In the genomic region with DNA sequence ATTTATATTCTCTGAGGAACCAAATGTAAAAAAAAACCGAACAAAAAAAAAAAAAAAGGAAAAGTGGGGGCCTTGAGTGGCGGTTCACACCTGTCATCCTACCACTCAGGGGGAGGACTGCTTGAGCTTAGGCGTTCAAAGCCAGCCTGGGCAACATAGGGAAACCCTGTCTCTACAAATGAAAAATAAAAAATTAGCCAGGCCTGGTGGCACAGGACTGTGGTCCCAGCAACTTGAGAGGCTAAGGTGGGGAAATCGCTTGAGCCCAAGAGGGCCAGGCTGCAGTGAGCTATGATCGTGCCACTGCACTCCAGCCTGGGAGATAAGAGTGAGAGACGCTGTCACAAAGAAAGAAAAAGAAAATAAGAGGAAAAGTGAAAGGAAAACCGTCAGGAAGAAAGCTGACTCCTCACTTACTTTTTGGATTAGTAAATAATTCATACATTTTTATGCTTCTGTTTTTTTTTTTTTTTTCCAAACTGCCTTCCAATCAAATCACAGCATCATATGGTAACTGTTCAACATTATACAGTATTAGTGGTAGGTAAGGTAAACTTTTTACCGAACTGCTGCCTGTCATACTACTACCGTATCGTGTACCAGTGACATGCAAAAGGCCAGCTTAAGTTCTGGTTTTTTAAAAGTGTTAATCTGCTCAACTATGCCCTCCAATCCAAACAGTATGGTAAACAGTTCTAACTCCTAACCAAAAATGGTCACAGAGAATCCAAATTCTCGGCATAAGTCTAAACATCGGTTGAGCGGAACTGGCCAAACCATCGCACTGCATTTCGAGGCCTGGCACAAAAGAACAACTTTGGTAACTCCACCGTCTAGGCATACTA, we compare ENCODE assay signal across 8 cellular contexts. TPM values are rescaled to one million over a fixed set of nuclear protein-coding genes. Genes with fewer than 3 reads are reported as not detected.
DNase-seq lines count a peak whose midpoint lies in the region; TF ChIP-seq lines count a peak whose summit lies in the region.

No MANE protein-coding gene starts in this region.

- H3K36me3 Mint-ChIP-seq in H9 (ENCODE audit: insufficient read depth in 1 of 3, low read depth in 3 of 3): peaks cover 13 to 28% (median 24%) of the 10 kb centered on the region in 3 experiments; a peak in 6 of 7 replicates

- no peak overlapping the region for H3K56ac ChIP-seq in H9 (ENCODE audit: insufficient read length, low read depth, low read length)

- peak overlapping the region; percentile 86 for H3K4me2 ChIP-seq in H9 (ENCODE audit: insufficient read depth, insufficient read length, low read length)
- peak overlapping the region; percentile 98 for H3K4me2 ChIP-seq in smooth muscle cell

- H2AFZ ChIP-seq in H9 (ENCODE audit: low read length) (no peak overlapping the region), smooth muscle cell (ENCODE audit: low read depth) (peak overlapping the region; percentile 56)

- H4K8ac ChIP-seq in H9 (replicated peaks; ENCODE audit: insufficient read length, low read depth, low read length): no peak overlapping the region

- H3K4me1 Mint-ChIP-seq in H9: peaks cover 14 to 16% of the 10 kb centered on the region in 2 experiments

- no peaks in the 10 kb centered on the region for H3F3A ChIP-seq in smooth muscle cell (ENCODE audit: low read depth)

- H3K4me3 ChIP-seq in adrenal gland: peak overlapping the region in 3 of 4 donors; percentile 46 to 95 (median 89)
- peak overlapping the region; percentile 89 for H3K4me3 ChIP-seq in iPS-15b (ENCODE audit: low read depth, low read length)
- peak overlapping the region; percentile 78 for H3K4me3 ChIP-seq in smooth muscle cell

- peaks cover 5% of the 10 kb centered on the region; the same call in 1 of the 2 replicates for H3K79me2 ChIP-seq in H9 (ENCODE audit: insufficient read depth, low read length)
- H3K79me2 ChIP-seq in smooth muscle cell (ENCODE audit: low read depth): peaks cover 53% of the 10 kb centered on the region

- H3K36me3 ChIP-seq in adrenal gland (replicated peaks in 1 of 2) (peaks cover 0 to 27% of the 10 kb centered on the region in 2 donors), iPS-15b (ENCODE audit: control insufficient read depth, insufficient read depth, low read length) (peaks cover 8% of the 10 kb centered on the region), smooth muscle cell (ENCODE audit: low read depth) (peaks cover 16% of the 10 kb centered on the region)

- H3K27ac ChIP-seq in H9 (ENCODE audit: insufficient read length, low read depth, low read length) (no peak overlapping the region), adrenal gland (peak overlapping the region; percentile 78 to 98 (median 93)), smooth muscle cell (ENCODE audit: low read depth) (peak overlapping the region; percentile 87)

- TF ChIP-seq POLR2A in adrenal gland (IDR thresholded peaks at IDR 0.05): no peak

- H3K9me3 ChIP-seq in H9 (ENCODE audit: control insufficient read depth, low read depth, low read length): no peaks in the 10 kb centered on the region
- no peaks in the 10 kb centered on the region for H3K9me3 ChIP-seq in adrenal gland (replicated peaks in 1 of 3)
- H3K9me3 ChIP-seq in iPS-15b (ENCODE audit: control insufficient read depth, insufficient read depth, low read length): no peaks in the 10 kb centered on the region
- no peaks in the 10 kb centered on the region for H3K9me3 ChIP-seq in smooth muscle cell (replicated peaks; ENCODE audit: low read depth)

- no peaks in the 10 kb centered on the region for H4K20me1 ChIP-seq in H9 (ENCODE audit: control insufficient read depth, insufficient read depth, insufficient read length)
- peaks cover 41% of the 10 kb centered on the region for H4K20me1 ChIP-seq in smooth muscle cell (ENCODE audit: low read depth)

- peaks cover 10% of the 10 kb centered on the region for H3K23me2 ChIP-seq in H9 (ENCODE audit: insufficient read length, low read depth, low read length, poor library complexity, severe bottlenecking)

- no peak overlapping the region for H3K4ac ChIP-seq in H9 (ENCODE audit: low read depth, low read length)

- no peak overlapping the region for H2BK12ac ChIP-seq in H9 (ENCODE audit: insufficient read length, low read depth, low read length)

- H3T11ph ChIP-seq in H9 (ENCODE audit: low read length): no peak overlapping the region

- H2BK20ac ChIP-seq in H9 (ENCODE audit: low read depth, low read length, poor library complexity, severe bottlenecking): no peak overlapping the region

- no peaks in the 10 kb centered on the region for H3K27me3 Mint-ChIP-seq in H9 (ENCODE audit: low read depth)

- 0 out of 2 replicates have a peak overlapping the region, but pooled peaks have one; percentile 83 for H3K14ac ChIP-seq in H9 (ENCODE audit: insufficient read depth, low read length)

- no peak overlapping the region for H4K5ac ChIP-seq in H9 (ENCODE audit: insufficient read length, low read depth, low read length)

- H2BK5ac ChIP-seq in H9 (ENCODE audit: insufficient read length, low read length): no peak overlapping the region

- no peak overlapping the region for H3K18ac ChIP-seq in H9 (ENCODE audit: insufficient read length, low read depth, low read length)

- H3K27ac Mint-ChIP-seq in H9: peak overlapping the region; percentile 70 to 89 (median 84); a peak in 5 of 7 replicates

- no peak overlapping the region for H2BK15ac ChIP-seq in H9 (ENCODE audit: low read depth, low read length)

- H3K9ac ChIP-seq in H9 (ENCODE audit: extremely low read depth, insufficient read length, low read length) (peak overlapping the region; percentile 92), iPS-15b (ENCODE audit: low read depth, low read length) (peak overlapping the region; percentile 82), smooth muscle cell (ENCODE audit: low read depth) (peak overlapping the region; percentile 95)

- DNase-seq in NCI-H146 (lab: John Stamatoyannopoulos, UW): peak; percentile 43
- DNase-seq in NCI-H146 treated with DMSO at 0.1 percent for 48 hours (lab: John Stamatoyannopoulos, UW; ENCODE audit: unreplicated experiment): no peak
- no peak for DNase-seq in H9
- DNase-seq in LoVo (ENCODE audit: low spot score): peak; percentile 38
- DNase-seq in adrenal gland: peak in 4 of 7 donors; percentile 27 to 59 (median 45)
- no peak for DNase-seq in smooth muscle cell (lab: John Stamatoyannopoulos, UW; ENCODE audit: unreplicated experiment)
- no peak for DNase-seq in NCI-H1048 (lab: John Stamatoyannopoulos, UW)

- WGBS in H9 (ENCODE audit: extremely low coverage, insufficient read length, low lambda C conversion rate): no CpG with 5 or more reads among the region's 16 CpGs
- 5 to 10% (median 8%) methylated on average over 16 of the region's 16 CpGs for WGBS in adrenal gland, 4 donors
- 27% methylated on average over 16 of the region's 16 CpGs for WGBS in smooth muscle cell (ENCODE audit: low lambda C conversion rate)

- H3K4me3 Mint-ChIP-seq in H9: peak overlapping the region; percentile 99 to 100

- no peak overlapping the region for H2AK5ac ChIP-seq in H9 (ENCODE audit: insufficient read length, low read length)

- no peak overlapping the region for H4K91ac ChIP-seq in H9 (ENCODE audit: insufficient read length, low read depth, low read length)

- H2BK120ac ChIP-seq in H9 (ENCODE audit: low read depth, low read length, poor library complexity, severe bottlenecking): no peak overlapping the region

- no peaks in the 10 kb centered on the region for H3K9me3 Mint-ChIP-seq in H9

- H3K4me1 ChIP-seq in H9 (ENCODE audit: insufficient read depth, low read length) (no peaks in the 10 kb centered on the region), adrenal gland (replicated peaks in 1 of 2) (peaks cover 10 to 19% of the 10 kb centered on the region in 2 donors), iPS-15b (ENCODE audit: control insufficient read depth, insufficient read depth, low read length) (no peaks in the 10 kb centered on the region), smooth muscle cell (ENCODE audit: low read depth) (peaks cover 20% of the 10 kb centered on the region)

- intact Hi-C loops in adrenal gland (cut with DNase I): no loop called here

- TF ChIP-seq CTCF in H9 (conservative IDR thresholded peaks at IDR 0.05) (no peak), adrenal gland (IDR thresholded peaks at IDR 0.05) (no peak), smooth muscle cell (IDR thresholded peaks at IDR 0.05; ENCODE audit: borderline replicate concordance, insufficient read depth, poor library complexity, severe bottlenecking) (no peak)

- H3K23ac ChIP-seq in H9 (ENCODE audit: insufficient read length, low read depth, low read length): no peak overlapping the region

- no peaks in the 10 kb centered on the region for H3K27me3 ChIP-seq in H9 (ENCODE audit: insufficient read depth, low read length)
- H3K27me3 ChIP-seq in adrenal gland: no peaks in the 10 kb centered on the region
- no peaks in the 10 kb centered on the region for H3K27me3 ChIP-seq in iPS-15b (ENCODE audit: control insufficient read depth, insufficient read depth, low read length)
- H3K27me3 ChIP-seq in smooth muscle cell (ENCODE audit: low read depth): no peaks in the 10 kb centered on the region

- H3K79me1 ChIP-seq in H9 (ENCODE audit: insufficient read depth, low read depth, low read length, poor library complexity, severe bottlenecking): no peaks in the 10 kb centered on the region

RNA-seq across cellular contexts. Expression of a gene that starts 1.2 kb away (rescaled TPM):
- total RNA-seq in H9 (2021) (26.4 and 27.2 TPM in 2 replicates), adrenal gland (100 to 1,000 TPM in 1 of 8 donors, 10 to 100 TPM in 7; 31.7 to 112 (median 59.1) TPM), smooth muscle cell (27.1 and 28.8 TPM in 2 replicates)
- polyA plus RNA-seq in adrenal gland (10 to 100 TPM in 2 of 3 donors, 1 to 10 TPM in 1; 4.4 to 32.0 (median 15.8) TPM), smooth muscle cell (33.1 and 41.3 TPM in 2 replicates)

RNA-seq across cellular contexts. Expression of a gene that starts 41.9 kb away (rescaled TPM):
- 57.7 and 71.1 TPM in 2 replicates for total RNA-seq in H9 (2021)
- total RNA-seq in adrenal gland: 10 to 100 TPM in 7 of 8 donors, 1 to 10 TPM in 1; 6.2 to 29.2 (median 15.4) TPM
- polyA plus RNA-seq in adrenal gland: 10 to 100 TPM in 1 of 3 donors, 1 to 10 TPM in 2; 4.8 to 10.9 (median 5.8) TPM
- total RNA-seq in smooth muscle cell: 62.6 and 82.8 TPM in 2 replicates
- 20.0 and 32.3 TPM in 2 replicates for polyA plus RNA-seq in smooth muscle cell

Comparison
In these comparisons a context has a peak if more than half of its experiments do, and no peak if none do; other contexts are left out.
1. DNase-seq: peak in NCI-H146 (single experiment), LoVo (single experiment) and adrenal gland (4 of 7); none in NCI-H146 treated with DMSO at 0.1 percent for 48 hours (single experiment), H9 (single experiment), smooth muscle cell (single experiment) and NCI-H1048 (single experiment).
2. Peak in every context shown above with its lines, with median percentiles within 50 percentile points of each other: H3K9ac ChIP-seq and H3K4me3 ChIP-seq.